In genomic region chr19:47176071-47176626, GRCh38 we compare ENCODE assay signal across 1 cellular context.
TF ChIP-seq lines count a peak whose summit lies in the region.

No MANE protein-coding gene starts in this region.

TF ChIP-seq in GM12878, 131 proteins besides CTCF, POLR2A, EP300 and RAD21:
- TF ChIP-seq E4F1 (IDR thresholded peaks at IDR 0.05; ENCODE audit: borderline replicate concordance, partially characterized antibody), result no peak
- TF ChIP-seq ASH2L (IDR thresholded peaks at IDR 0.05; ENCODE audit: borderline replicate concordance, low read depth), result no peak
- no peak for TF ChIP-seq BRCA1 (IDR thresholded peaks at IDR 0.05; ENCODE audit: low read depth, low read length)
- TF ChIP-seq MAX (IDR thresholded peaks at IDR 0.05; ENCODE audit: low read depth, low read length), result no peak
- TF ChIP-seq CREB1 (IDR thresholded peaks at IDR 0.05; ENCODE audit: low read depth), result no peak
- TF ChIP-seq IRF5 (IDR thresholded peaks at IDR 0.05; ENCODE audit: borderline replicate concordance), result no peak
- TF ChIP-seq ZBTB11 (CRISPR knock-in tag; IDR thresholded peaks at IDR 0.05), result no peak
- no peak for TF ChIP-seq EED (IDR thresholded peaks at IDR 0.05; ENCODE audit: low read depth)
- no peak for TF ChIP-seq CBFB (IDR thresholded peaks at IDR 0.05; ENCODE audit: low read depth)
- TF ChIP-seq MXI1 (IDR thresholded peaks at IDR 0.05; ENCODE audit: low read depth, low read length), result no peak
